Comparison of ENCODE assay signal across 21 cellular contexts in the genomic region with DNA sequence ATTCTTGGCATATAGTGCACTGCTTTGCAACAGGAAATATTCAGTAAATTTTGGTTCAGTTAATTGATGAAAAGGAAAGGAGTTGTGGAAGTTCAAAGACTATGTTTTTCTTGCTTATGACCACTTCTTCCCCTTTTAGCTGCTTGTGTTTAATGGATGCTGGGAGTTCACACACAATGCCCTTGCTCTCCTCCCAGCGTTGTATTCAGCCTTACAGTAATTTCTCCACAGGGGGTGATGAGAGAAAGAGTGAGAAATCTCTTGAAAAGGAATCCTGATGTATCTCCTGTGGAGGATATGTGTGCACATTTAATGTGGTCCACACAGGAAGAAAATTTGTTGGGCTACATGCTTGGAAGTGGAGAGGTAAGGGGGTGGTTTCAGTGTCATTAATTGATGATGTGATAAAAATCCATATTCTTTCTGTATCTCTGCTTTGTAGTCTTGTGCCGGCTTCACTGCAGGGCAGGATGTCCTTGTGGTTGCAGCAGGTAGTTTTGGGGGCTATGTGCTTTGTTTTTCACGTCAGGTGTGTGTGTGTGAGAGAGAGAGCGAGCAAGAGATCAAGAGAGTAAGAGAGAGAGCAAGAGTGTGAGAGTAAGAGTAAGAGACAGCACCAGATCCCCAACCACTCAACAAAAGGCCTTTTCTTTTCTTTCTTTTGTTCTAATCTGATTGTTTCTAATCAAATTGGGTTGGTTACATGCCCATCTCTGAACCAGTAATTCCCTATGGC.
A peak's percentile ranks its signal among the peaks of the same experiment; 100 is the strongest.
DNase-seq lines count a peak whose midpoint lies in the region; ATAC-seq and TF ChIP-seq lines count a peak whose summit lies in the region.
"Had no signal": no experiment of that assay in that cellular context is flagged by ENCODE, and none has a peak within 500 bp of the region (broad histone marks: within the 10 kb centered on the region; RNA-seq: fewer than 3 reads in every experiment).

No MANE protein-coding gene starts in this region.

- no peak overlapping the region for H2AK5ac ChIP-seq in mesendoderm (ENCODE audit: low read length)

- no peak for DNase-seq in BE2C
- DNase-seq in Karpas-422 = no peak
- DNase-seq in WTC11 (ENCODE audit: low spot score) = no peak
- DNase-seq in mesendoderm = peak; percentile 35
- DNase-seq in stimulated activated CD4-positive, alpha-beta T cell treated with anti-CD3 and anti-CD28 coated beads, Interleukin-4, amount 100 ng/mL, for 1 hour = no peak
- no peak for DNase-seq in kidney glomerular epithelial cell (lab: John Stamatoyannopoulos, UW)
- DNase-seq: DMS53, EL, GF-D8, HCEC 1CT, Kasumi-1, NCI-H1436, NCI-H187 treated with DMSO at 0.1 percent for 48 hours, NCI-H524 treated with DMSO at 0.1 percent for 48 hours, PC-9, RPMI8226, SHP77 had no signal

- H3K27me3 Mint-ChIP-seq in WTC11 (ENCODE audit: low read depth) = no peaks in the 10 kb centered on the region
- H3K27me3 Mint-ChIP-seq: IgD-negative memory B cell had no signal

- H2BK5ac ChIP-seq in mesendoderm (ENCODE audit: low read length) = no peak overlapping the region

- peaks cover 23% of the 10 kb centered on the region for H3K4me1 Mint-ChIP-seq in WTC11
- H3K4me1 Mint-ChIP-seq: CD14-positive monocyte had no signal

- H3K4me2 ChIP-seq in Karpas-422 (ENCODE audit: low read depth, low read length, poor library complexity, severe bottlenecking) (peak overlapping the region; percentile 65), mesendoderm (ENCODE audit: low read length) (no peak overlapping the region)
- H3K4me2 ChIP-seq: PC-9 had no signal

- no peaks in the 10 kb centered on the region for H3K36me3 ChIP-seq in BE2C
- no peaks in the 10 kb centered on the region for H3K36me3 ChIP-seq in Karpas-422 (ENCODE audit: insufficient read depth, low read length)
- H3K36me3 ChIP-seq in mesendoderm (ENCODE audit: control insufficient read depth, insufficient read depth, low read length) = no peaks in the 10 kb centered on the region

- H3K9me3 Mint-ChIP-seq in WTC11 = no peaks in the 10 kb centered on the region

- POLR2A ChIA-PET in WTC11 (lab: Charles Lee) = no interaction called here

- no peaks in the 10 kb centered on the region for H3K79me1 ChIP-seq in mesendoderm (ENCODE audit: low read length)

- H2AFZ ChIP-seq in Karpas-422 (ENCODE audit: low read length) = no peak overlapping the region
- H2AFZ ChIP-seq: PC-9 had no signal

- no peaks in the 10 kb centered on the region for H3K27me3 ChIP-seq in BE2C
- no peaks in the 10 kb centered on the region for H3K27me3 ChIP-seq in Karpas-422 (ENCODE audit: low read length)
- no peaks in the 10 kb centered on the region for H3K27me3 ChIP-seq in mesendoderm (ENCODE audit: insufficient read depth, low read length, poor library complexity)

- H4K20me1 ChIP-seq in Karpas-422 (ENCODE audit: insufficient read depth, low read depth, low read length) = no peaks in the 10 kb centered on the region

- no peak overlapping the region for H3K4me3 Mint-ChIP-seq in WTC11
- H3K4me3 Mint-ChIP-seq: CD14-positive monocyte, IgD-negative memory B cell had no signal

- H3K9ac ChIP-seq in Karpas-422 (ENCODE audit: low read length) (no peak overlapping the region), mesendoderm (ENCODE audit: low read length) (no peak overlapping the region)

- TF ChIP-seq CTCF in BE2C (IDR thresholded peaks at IDR 0.05; ENCODE audit: low read depth, low read length) (no peak), WTC11 (IDR thresholded peaks at IDR 0.05) (no peak)

- H3K4me3 ChIP-seq in BE2C (ENCODE audit: low read depth, low read length) (0 out of 2 replicates have a peak overlapping the region, but pooled peaks have one; percentile 2), Karpas-422 (ENCODE audit: low read length) (peak overlapping the region; percentile 42), mesendoderm (ENCODE audit: low read length) (no peak overlapping the region)
- H3K4me3 ChIP-seq: PC-9 had no signal

- no peak overlapping the region for H3K56ac ChIP-seq in mesendoderm (ENCODE audit: low read length)

- H3K79me2 ChIP-seq in Karpas-422 (ENCODE audit: low read length) (no peaks in the 10 kb centered on the region), mesendoderm (ENCODE audit: control insufficient read depth, insufficient read depth, low read length) (no peaks in the 10 kb centered on the region)

- H4K5ac ChIP-seq in mesendoderm (ENCODE audit: low read length) = no peak overlapping the region

- H3K18ac ChIP-seq in mesendoderm (ENCODE audit: low read length) = no peak overlapping the region

- CTCF ChIA-PET in WTC11 (lab: Charles Lee) = no interaction called here

- no peaks in the 10 kb centered on the region for H3K36me3 Mint-ChIP-seq in WTC11
- H3K36me3 Mint-ChIP-seq: CD14-positive monocyte, IgD-negative memory B cell had no signal

- H2BK15ac ChIP-seq in mesendoderm (replicated peaks; ENCODE audit: low read depth) = no peak overlapping the region

- H3K9me2 ChIP-seq in Karpas-422 (replicated peaks; ENCODE audit: insufficient read depth, low read length) = no peaks in the 10 kb centered on the region

- WGBS in mesendoderm (ENCODE audit: extremely low coverage, insufficient coverage, low lambda C conversion rate) = no CpG with 5 or more reads among the region's 4 CpGs

- ATAC-seq in WTC11 = peak; percentile 68
- ATAC-seq in GM18909 (IDR thresholded peaks at IDR 0.05; ENCODE audit: poor library complexity, unreplicated experiment) = no peak
- no peak for ATAC-seq in HG03521 (IDR thresholded peaks at IDR 0.05; ENCODE audit: unreplicated experiment)

- H3K4me1 ChIP-seq in BE2C (peaks cover 5% of the 10 kb centered on the region; the same call in 1 of the 2 replicates), Karpas-422 (ENCODE audit: low read length) (peaks cover 37% of the 10 kb centered on the region), mesendoderm (ENCODE audit: control insufficient read depth, low read depth, low read length) (peaks cover 2% of the 10 kb centered on the region)

- H3K9me3 ChIP-seq in BE2C (no peaks in the 10 kb centered on the region), Karpas-422 (ENCODE audit: low read length) (no peaks in the 10 kb centered on the region)

- H3K27ac Mint-ChIP-seq in WTC11 = no peak overlapping the region
- H3K27ac Mint-ChIP-seq: IgD-negative memory B cell had no signal

- H3K27ac ChIP-seq in Karpas-422 (ENCODE audit: low read length) (no peak overlapping the region), mesendoderm (ENCODE audit: low read depth, low read length) (no peak overlapping the region)
- H3K27ac ChIP-seq: PC-9 had no signal

- H3K4ac ChIP-seq in mesendoderm (ENCODE audit: low read depth, low read length) = no peak overlapping the region

- H2BK120ac ChIP-seq in mesendoderm (ENCODE audit: low read depth, low read length) = no peak overlapping the region

- no peak overlapping the region for H4K8ac ChIP-seq in mesendoderm (ENCODE audit: low read depth, low read length)

- no peak overlapping the region for H3K23ac ChIP-seq in mesendoderm (ENCODE audit: low read length)

TF ChIP-seq in WTC11, 78 proteins besides CTCF, POLR2A, EP300 and RAD21 (continues in another document):
- TF ChIP-seq FOXJ3 (CRISPR knock-in tag; IDR thresholded peaks at IDR 0.05; ENCODE audit: borderline replicate concordance) (no peak), ZNF416 (CRISPR knock-in tag; IDR thresholded peaks at IDR 0.05) (no peak), TP53 (CRISPR knock-in tag; IDR thresholded peaks at IDR 0.05) (no peak), ZNF219 (CRISPR knock-in tag; IDR thresholded peaks at IDR 0.05; ENCODE audit: borderline replicate concordance) (no peak), ZSCAN18 (CRISPR knock-in tag; IDR thresholded peaks at IDR 0.05) (no peak)
- TF ChIP-seq, protein P1, sequence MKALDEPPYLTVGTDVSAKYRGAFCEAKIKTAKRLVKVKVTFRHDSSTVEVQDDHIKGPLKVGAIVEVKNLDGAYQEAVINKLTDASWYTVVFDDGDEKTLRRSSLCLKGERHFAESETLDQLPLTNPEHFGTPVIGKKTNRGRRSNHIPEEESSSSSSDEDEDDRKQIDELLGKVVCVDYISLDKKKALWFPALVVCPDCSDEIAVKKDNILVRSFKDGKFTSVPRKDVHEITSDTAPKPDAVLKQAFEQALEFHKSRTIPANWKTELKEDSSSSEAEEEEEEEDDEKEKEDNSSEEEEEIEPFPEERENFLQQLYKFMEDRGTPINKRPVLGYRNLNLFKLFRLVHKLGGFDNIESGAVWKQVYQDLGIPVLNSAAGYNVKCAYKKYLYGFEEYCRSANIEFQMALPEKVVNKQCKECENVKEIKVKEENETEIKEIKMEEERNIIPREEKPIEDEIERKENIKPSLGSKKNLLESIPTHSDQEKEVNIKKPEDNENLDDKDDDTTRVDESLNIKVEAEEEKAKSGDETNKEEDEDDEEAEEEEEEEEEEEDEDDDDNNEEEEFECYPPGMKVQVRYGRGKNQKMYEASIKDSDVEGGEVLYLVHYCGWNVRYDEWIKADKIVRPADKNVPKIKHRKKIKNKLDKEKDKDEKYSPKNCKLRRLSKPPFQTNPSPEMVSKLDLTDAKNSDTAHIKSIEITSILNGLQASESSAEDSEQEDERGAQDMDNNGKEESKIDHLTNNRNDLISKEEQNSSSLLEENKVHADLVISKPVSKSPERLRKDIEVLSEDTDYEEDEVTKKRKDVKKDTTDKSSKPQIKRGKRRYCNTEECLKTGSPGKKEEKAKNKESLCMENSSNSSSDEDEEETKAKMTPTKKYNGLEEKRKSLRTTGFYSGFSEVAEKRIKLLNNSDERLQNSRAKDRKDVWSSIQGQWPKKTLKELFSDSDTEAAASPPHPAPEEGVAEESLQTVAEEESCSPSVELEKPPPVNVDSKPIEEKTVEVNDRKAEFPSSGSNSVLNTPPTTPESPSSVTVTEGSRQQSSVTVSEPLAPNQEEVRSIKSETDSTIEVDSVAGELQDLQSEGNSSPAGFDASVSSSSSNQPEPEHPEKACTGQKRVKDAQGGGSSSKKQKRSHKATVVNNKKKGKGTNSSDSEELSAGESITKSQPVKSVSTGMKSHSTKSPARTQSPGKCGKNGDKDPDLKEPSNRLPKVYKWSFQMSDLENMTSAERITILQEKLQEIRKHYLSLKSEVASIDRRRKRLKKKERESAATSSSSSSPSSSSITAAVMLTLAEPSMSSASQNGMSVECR (CRISPR knock-in tag; IDR thresholded peaks at IDR 0.05; ENCODE audit: borderline replicate concordance) = no peak
